1 cellular context compared by ENCODE assay signal in the genomic region with DNA sequence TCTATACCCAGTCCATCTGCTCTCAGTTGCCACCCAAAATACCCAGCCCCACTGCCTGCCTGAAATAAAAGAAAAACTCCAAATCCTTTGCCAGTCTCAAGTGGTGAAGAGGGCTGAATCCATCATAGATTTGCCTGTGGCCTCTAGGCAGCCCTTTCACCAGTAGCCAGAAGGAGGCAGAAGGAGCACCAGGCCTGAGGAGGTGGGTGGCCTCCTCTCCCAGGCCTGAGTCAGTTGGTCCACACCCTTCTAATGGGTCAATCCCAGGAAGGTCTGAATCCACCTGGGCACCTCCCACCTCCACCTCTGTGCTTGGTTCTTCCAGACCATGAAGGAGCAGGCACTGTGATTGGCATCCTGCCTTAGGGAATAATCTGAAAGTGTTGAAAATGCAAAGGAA.
TF ChIP-seq lines count a peak whose summit lies in the region.

No MANE protein-coding gene starts in this region.

TF ChIP-seq in HCT116, 20 proteins besides CTCF, POLR2A, EP300 and RAD21 (continued from another document):
- TF ChIP-seq, protein P1, sequence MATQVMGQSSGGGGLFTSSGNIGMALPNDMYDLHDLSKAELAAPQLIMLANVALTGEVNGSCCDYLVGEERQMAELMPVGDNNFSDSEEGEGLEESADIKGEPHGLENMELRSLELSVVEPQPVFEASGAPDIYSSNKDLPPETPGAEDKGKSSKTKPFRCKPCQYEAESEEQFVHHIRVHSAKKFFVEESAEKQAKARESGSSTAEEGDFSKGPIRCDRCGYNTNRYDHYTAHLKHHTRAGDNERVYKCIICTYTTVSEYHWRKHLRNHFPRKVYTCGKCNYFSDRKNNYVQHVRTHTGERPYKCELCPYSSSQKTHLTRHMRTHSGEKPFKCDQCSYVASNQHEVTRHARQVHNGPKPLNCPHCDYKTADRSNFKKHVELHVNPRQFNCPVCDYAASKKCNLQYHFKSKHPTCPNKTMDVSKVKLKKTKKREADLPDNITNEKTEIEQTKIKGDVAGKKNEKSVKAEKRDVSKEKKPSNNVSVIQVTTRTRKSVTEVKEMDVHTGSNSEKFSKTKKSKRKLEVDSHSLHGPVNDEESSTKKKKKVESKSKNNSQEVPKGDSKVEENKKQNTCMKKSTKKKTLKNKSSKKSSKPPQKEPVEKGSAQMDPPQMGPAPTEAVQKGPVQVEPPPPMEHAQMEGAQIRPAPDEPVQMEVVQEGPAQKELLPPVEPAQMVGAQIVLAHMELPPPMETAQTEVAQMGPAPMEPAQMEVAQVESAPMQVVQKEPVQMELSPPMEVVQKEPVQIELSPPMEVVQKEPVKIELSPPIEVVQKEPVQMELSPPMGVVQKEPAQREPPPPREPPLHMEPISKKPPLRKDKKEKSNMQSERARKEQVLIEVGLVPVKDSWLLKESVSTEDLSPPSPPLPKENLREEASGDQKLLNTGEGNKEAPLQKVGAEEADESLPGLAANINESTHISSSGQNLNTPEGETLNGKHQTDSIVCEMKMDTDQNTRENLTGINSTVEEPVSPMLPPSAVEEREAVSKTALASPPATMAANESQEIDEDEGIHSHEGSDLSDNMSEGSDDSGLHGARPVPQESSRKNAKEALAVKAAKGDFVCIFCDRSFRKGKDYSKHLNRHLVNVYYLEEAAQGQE (IDR thresholded peaks at IDR 0.05; ENCODE audit: low read depth): no peak
- TF ChIP-seq EZH2phosphoT487 (IDR thresholded peaks at IDR 0.05; ENCODE audit: borderline replicate concordance): no peak
- no peak for TF ChIP-seq YY1 (IDR thresholded peaks at IDR 0.05; ENCODE audit: extremely low read depth, insufficient replicate concordance, low read depth, low read length)
- no peak for TF ChIP-seq CBX3 (IDR thresholded peaks at IDR 0.05; ENCODE audit: low read depth)
